ENCODE assay signal across 11 cellular contexts in genomic region chr15:67118808-67119207, GRCh38. TPM values are rescaled to one million over a fixed set of nuclear protein-coding genes. Genes with fewer than 3 reads are reported as not detected.
DNase-seq lines count a peak whose midpoint lies in the region; ATAC-seq, FAIRE-seq and TF ChIP-seq lines count a peak whose summit lies in the region.
"Had no signal": no experiment of that assay in that cellular context is flagged by ENCODE, and none has a peak within 500 bp of the region (broad histone marks: within the 10 kb centered on the region; RNA-seq: fewer than 3 reads in every experiment).

No MANE protein-coding gene starts in this region.

- H3K27ac Mint-ChIP-seq in CD8-positive, alpha-beta memory T cell, result peak overlapping the region; percentile 89 to 100 (median 98)
- peak overlapping the region; percentile 31 to 34 for H3K27ac Mint-ChIP-seq in activated naive CD4-positive, alpha-beta T cell treated with anti-CD3 and anti-CD28 coated beads, Interleukin-2, amount 50 U/mL, for 72 hours

- ATAC-seq in A549 (no peak), GM21423 (IDR thresholded peaks at IDR 0.05; ENCODE audit: unreplicated experiment) (no peak)
- no peak for ATAC-seq in activated naive CD4-positive, alpha-beta T cell treated with anti-CD3 and anti-CD28 coated beads, Interleukin-2, amount 50 U/mL, for 72 hours

- no peaks in the 10 kb centered on the region for H3K9me3 Mint-ChIP-seq in CD8-positive, alpha-beta memory T cell
- peaks cover 4 to 6% of the 10 kb centered on the region in 2 donors for H3K9me3 Mint-ChIP-seq in activated naive CD4-positive, alpha-beta T cell treated with anti-CD3 and anti-CD28 coated beads, Interleukin-2, amount 50 U/mL, for 72 hours

- H3K4me1 ChIP-seq in A549 (peaks cover 100% of the 10 kb centered on the region), keratinocyte (ENCODE audit: control insufficient read depth, extremely low read depth, insufficient read depth, low read length) (peaks cover 64% of the 10 kb centered on the region)
- peaks cover 81% of the 10 kb centered on the region for H3K4me1 ChIP-seq in CD8-positive, alpha-beta memory T cell (ENCODE audit: insufficient read depth, low read length)

- H3K27me3 ChIP-seq in CD8-positive, alpha-beta memory T cell (ENCODE audit: insufficient read depth, low read length, poor library complexity, severe bottlenecking), result no peaks in the 10 kb centered on the region
- H3K27me3 ChIP-seq in keratinocyte (ENCODE audit: control insufficient read depth, extremely low read depth, insufficient read depth, low read length), result no peaks in the 10 kb centered on the region
- no peaks in the 10 kb centered on the region for H3K27me3 ChIP-seq in MG63

- H3K4me1 Mint-ChIP-seq in CD8-positive, alpha-beta memory T cell, result peaks cover 90 to 98% (median 94%) of the 10 kb centered on the region in 3 donors

- no peak overlapping the region for H3K4me3 ChIP-seq in A549
- no peak overlapping the region for H3K4me3 ChIP-seq in CD8-positive, alpha-beta memory T cell (ENCODE audit: low read length)
- H3K4me3 ChIP-seq in keratinocyte (ENCODE audit: control insufficient read depth in 2 of 3, extremely low read depth in 1 of 3, insufficient read depth in 2 of 3, low read depth in 1 of 3, low read length in 3 of 3), result no peak overlapping the region
- H3K4me3 ChIP-seq in MG63, result no peak overlapping the region

- H4K20me1 ChIP-seq in keratinocyte (ENCODE audit: control insufficient read depth, extremely low read depth, insufficient read depth, low read length), result no peaks in the 10 kb centered on the region

- H3K27ac ChIP-seq in A549, result peak overlapping the region; percentile 86 to 92
- no peak overlapping the region for H3K27ac ChIP-seq in CD8-positive, alpha-beta memory T cell (ENCODE audit: low read depth, low read length)
- H3K27ac ChIP-seq in keratinocyte (ENCODE audit: control insufficient read depth, insufficient read depth, low read length), result peak overlapping the region; percentile 89

- POLR2A ChIA-PET in A549 (lab: Yijun Ruan, JAX), result interaction anchor here (2.9 kb wide), 1 partner anchor 11 kb away, joined by 16 read pairs; no protein-coding TSS in a partner anchor
- POLR2A ChIA-PET in CD8-positive, alpha-beta memory T cell (lab: Charles Lee), result interaction anchor here (4.5 kb wide), 1 partner anchor 17 kb away, joined by 25 read pairs; no protein-coding TSS in a partner anchor

- FAIRE-seq in A549 (lab: Jason Lieb, UNC) (no peak), keratinocyte (lab: Jason Lieb, UNC) (peak; percentile 5)

- H3K9me3 ChIP-seq in A549 (no peaks in the 10 kb centered on the region), keratinocyte (ENCODE audit: control insufficient read depth, low read depth, low read length) (no peaks in the 10 kb centered on the region), MG63 (no peaks in the 10 kb centered on the region)
- no peaks in the 10 kb centered on the region for H3K9me3 ChIP-seq in CD8-positive, alpha-beta memory T cell (ENCODE audit: low read length)

- TF ChIP-seq CTCF in A549 (IDR thresholded peaks at IDR 0.05) (no peak), keratinocyte (optimal IDR thresholded peaks at IDR 0.05 in 1 of 3, IDR thresholded peaks at IDR 0.05 in 1 of 3, conservative IDR thresholded peaks at IDR 0.05 in 1 of 3; ENCODE audit: extremely low read depth in 1 of 3, insufficient read depth in 2 of 3, low read length in 3 of 3) (no peak)

- peaks cover 81% of the 10 kb centered on the region for H3K79me2 ChIP-seq in keratinocyte (ENCODE audit: control insufficient read depth, insufficient read depth, low read length)

- H3K4me2 ChIP-seq in A549, result peak overlapping the region; percentile 72
- peak overlapping the region; percentile 18 for H3K4me2 ChIP-seq in keratinocyte (ENCODE audit: control insufficient read depth, extremely low read depth, insufficient read depth, low read depth, low read length)

- peaks cover 0 to 17% (median 13%) of the 10 kb centered on the region in 3 donors for H3K36me3 Mint-ChIP-seq in CD8-positive, alpha-beta memory T cell
- peaks cover 15 to 45% of the 10 kb centered on the region in 2 donors for H3K36me3 Mint-ChIP-seq in activated naive CD4-positive, alpha-beta T cell treated with anti-CD3 and anti-CD28 coated beads, Interleukin-2, amount 50 U/mL, for 72 hours

- DNase-seq in A549 (ENCODE audit: low read depth in 1 of 2, low spot score in 1 of 2) (no peak), keratinocyte (ENCODE audit: low read depth, low spot score) (no peak), mucosa of gallbladder (ENCODE audit: low spot score) (no peak), SHP77 treated with DMSO at 0.1 percent for 48 hours (lab: John Stamatoyannopoulos, UW) (no peak), MG63 (no peak)
- no peak for DNase-seq in CD8-positive, alpha-beta memory T cell
- no peak for DNase-seq in activated naive CD4-positive, alpha-beta T cell treated with anti-CD3 and anti-CD28 coated beads, Interleukin-2, amount 50 U/mL, for 72 hours (ENCODE audit: low spot score in 2 of 2)
- DNase-seq: GF-D8; hippocampal formation; stimulated activated CD4-positive, alpha-beta T cell treated with anti-CD3 and anti-CD28 coated beads, Interleukin-15, amount 100 ng/mL, for 24 hours had no signal

- H2AFZ ChIP-seq in keratinocyte (ENCODE audit: control insufficient read depth, low read length), result no peak overlapping the region

- dilution Hi-C loops in keratinocyte (cut with MboI; ENCODE audit: extremely low pct_ligation_motif_present, low sequenced_read_pairs), result no loop called here

- peak overlapping the region; percentile 24 to 74 (median 57) for H3K4me3 Mint-ChIP-seq in CD8-positive, alpha-beta memory T cell

- peaks cover 0 to 2% of the 10 kb centered on the region in 2 donors for H3K27me3 Mint-ChIP-seq in CD8-positive, alpha-beta memory T cell

- CTCF ChIA-PET in A549 (lab: Yijun Ruan, JAX), result interaction anchor here (0.6 to 15.8 kb wide), 8 partner anchors 9 to 172 kb away, joined by 3 to 142 read pairs (median 4); no protein-coding TSS in a partner anchor
- CTCF ChIA-PET in CD8-positive, alpha-beta memory T cell (lab: Charles Lee), result interaction anchor here (0.7 to 1.9 kb wide), 4 partner anchors 16 to 121 kb away, joined by 3 to 5 read pairs (median 4); partner anchors contain the start of gene SMAD3

- H3K36me3 ChIP-seq in CD8-positive, alpha-beta memory T cell (ENCODE audit: insufficient read depth, low read length), result no peaks in the 10 kb centered on the region
- peaks cover 2 to 8% of the 10 kb centered on the region in 2 experiments for H3K36me3 ChIP-seq in keratinocyte (ENCODE audit: control insufficient read depth in 2 of 2, extremely low read depth in 1 of 2, insufficient read depth in 2 of 2, low read length in 2 of 2)
- peaks cover 84% of the 10 kb centered on the region for H3K36me3 ChIP-seq in MG63

- no peaks in the 10 kb centered on the region for H3K9me1 ChIP-seq in keratinocyte (ENCODE audit: control insufficient read depth, extremely low read depth, insufficient read depth, low read length)

- WGBS in A549 (ENCODE audit: missing lambda C conversion rate), result 89% methylated on average over 5 of the region's 5 CpGs

- H3K9ac ChIP-seq in keratinocyte (ENCODE audit: control insufficient read depth, extremely low read depth, insufficient read depth, low read length), result no peak overlapping the region

- TF ChIP-seq POLR2A in A549 (IDR thresholded peaks at IDR 0.05; ENCODE audit: low read length), result no peak

- no peak for TF ChIP-seq RAD21 in A549 (conservative IDR thresholded peaks at IDR 0.05 in 1 of 2, IDR thresholded peaks at IDR 0.05 in 1 of 2)

- TF ChIP-seq EP300 in A549 (IDR thresholded peaks at IDR 0.05), result no peak

TF ChIP-seq in A549, 52 proteins besides CTCF, POLR2A, EP300 and RAD21:
- TF ChIP-seq ELK1 (IDR thresholded peaks at IDR 0.05; ENCODE audit: low read depth, low read length), result no peak
- TF ChIP-seq FOSL2 (IDR thresholded peaks at IDR 0.05), result no peak
- TF ChIP-seq FOSL2 (CRISPR knock-in tag; IDR thresholded peaks at IDR 0.05), result peak; percentile 32; the same call in 1 of the 2 replicates
- TF ChIP-seq TP53 (CRISPR knock-in tag; IDR thresholded peaks at IDR 0.05), result no peak
- no peak for TF ChIP-seq HOXB5 (CRISPR knock-in tag; IDR thresholded peaks at IDR 0.05)

RNA-seq across cellular contexts. Expression of gene SMAD3, which starts 53.4 kb away (rescaled TPM):
- polyA plus RNA-seq in A549 (2011; rRNA removed) (77.2 and 101 TPM in 2 replicates), A549 (2017; fragmentation: RNase III; extraction: RNeasy Plus Mini Kit Qiagen cat#74134 plus additional on column Dnase treatment) (74.6 to 106 TPM (median 93.4 TPM) in 3 replicates), keratinocyte (30.6 to 52.9 TPM (median 33.7 TPM) in 3 replicates)
- 116 and 161 TPM in 2 replicates for polyA plus RNA-seq in A549 (2012; cell fraction: cytosol; rRNA removed)
- polyA plus RNA-seq in A549 (2012; cell fraction: nucleus; rRNA removed), result 256 and 267 TPM in 2 replicates
- polyA minus RNA-seq in A549 (2011; rRNA and poly(A)+ RNA removed), result 138 and 158 TPM in 2 replicates
- 10 to 100 TPM; 30.2 to 34.2 TPM for total RNA-seq in CD8-positive, alpha-beta memory T cell
- 31.7 TPM for polyA plus RNA-seq in CD8-positive, alpha-beta memory T cell
- 10 to 100 TPM; 15.4 to 75.9 TPM for total RNA-seq in activated naive CD4-positive, alpha-beta T cell treated with anti-CD3 and anti-CD28 coated beads, Interleukin-2, amount 50 U/mL, for 72 hours
- polyA plus RNA-seq in keratinocyte (2011; ENCODE audit: low read depth), result 8.1 TPM
- polyA plus RNA-seq in keratinocyte (2011; cell fraction: cytosol; rRNA removed), result 23.9 and 26.7 TPM in 2 replicates
- polyA plus RNA-seq in keratinocyte (2011; cell fraction: nucleus; rRNA removed), result 74.9 and 76.8 TPM in 2 replicates
- polyA plus RNA-seq in keratinocyte (2012; ENCODE audit: low replicate concordance), result 26.5 and 44.9 TPM in 2 replicates
- polyA minus RNA-seq in keratinocyte, result 45.4 to 160 TPM (median 47.7 TPM) in 3 replicates
- polyA minus RNA-seq in keratinocyte (2011; cell fraction: cytosol; rRNA and poly(A)+ RNA removed), result 23.8 TPM
- 30.5 and 55.1 TPM in 2 replicates for polyA minus RNA-seq in keratinocyte (2011; cell fraction: nucleus; rRNA and poly(A)+ RNA removed)
- 59.0 TPM for total RNA-seq in mucosa of gallbladder
- total RNA-seq in MG63 (2014; rRNA removed; shearing (Covaris generic); ENCODE audit: low replicate concordance), result 32.9 and 38.2 TPM in 2 replicates
